1 cellular context compared by ENCODE assay signal in the genomic region with DNA sequence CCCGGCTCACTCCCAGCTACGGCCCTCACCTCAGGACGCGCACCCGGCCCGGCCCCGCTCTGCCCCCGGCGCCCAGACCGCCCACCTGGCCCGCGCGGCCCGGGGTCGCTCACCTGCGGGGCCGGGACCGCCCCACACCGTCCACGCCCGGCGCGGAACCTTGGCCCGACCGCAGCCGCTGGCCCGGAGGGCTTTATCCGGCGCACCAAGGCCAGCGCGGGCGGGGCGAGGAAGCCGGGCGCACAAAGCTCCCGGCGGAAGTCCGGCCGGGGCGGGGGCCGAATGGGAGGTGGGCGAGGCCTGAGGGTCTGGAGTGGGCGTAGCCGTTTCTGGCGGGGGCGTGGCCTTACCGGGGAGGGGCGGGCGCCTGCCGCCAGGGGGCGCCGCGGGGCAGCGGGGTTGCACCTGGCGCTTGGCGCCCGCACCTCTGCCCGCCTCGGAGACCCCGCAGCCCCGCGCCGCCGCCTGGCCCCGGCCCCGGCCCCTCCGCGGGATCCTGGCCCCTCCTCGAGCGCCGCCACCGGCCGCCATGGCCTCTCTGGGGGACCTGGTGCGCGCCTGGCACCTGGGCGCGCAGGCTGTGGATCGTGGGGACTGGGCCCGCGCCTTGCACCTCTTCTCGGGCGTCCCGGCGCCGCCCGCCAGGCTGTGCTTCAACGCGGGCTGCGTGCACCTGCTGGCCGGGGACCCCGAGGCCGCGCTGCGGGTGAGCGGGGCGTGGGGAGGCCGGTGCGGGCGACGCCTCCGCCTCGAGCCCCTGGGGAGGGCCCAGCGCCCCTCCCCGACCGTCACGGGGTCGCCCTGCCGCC.
TF ChIP-seq lines count a peak whose summit lies in the region.

A gene with protein sequence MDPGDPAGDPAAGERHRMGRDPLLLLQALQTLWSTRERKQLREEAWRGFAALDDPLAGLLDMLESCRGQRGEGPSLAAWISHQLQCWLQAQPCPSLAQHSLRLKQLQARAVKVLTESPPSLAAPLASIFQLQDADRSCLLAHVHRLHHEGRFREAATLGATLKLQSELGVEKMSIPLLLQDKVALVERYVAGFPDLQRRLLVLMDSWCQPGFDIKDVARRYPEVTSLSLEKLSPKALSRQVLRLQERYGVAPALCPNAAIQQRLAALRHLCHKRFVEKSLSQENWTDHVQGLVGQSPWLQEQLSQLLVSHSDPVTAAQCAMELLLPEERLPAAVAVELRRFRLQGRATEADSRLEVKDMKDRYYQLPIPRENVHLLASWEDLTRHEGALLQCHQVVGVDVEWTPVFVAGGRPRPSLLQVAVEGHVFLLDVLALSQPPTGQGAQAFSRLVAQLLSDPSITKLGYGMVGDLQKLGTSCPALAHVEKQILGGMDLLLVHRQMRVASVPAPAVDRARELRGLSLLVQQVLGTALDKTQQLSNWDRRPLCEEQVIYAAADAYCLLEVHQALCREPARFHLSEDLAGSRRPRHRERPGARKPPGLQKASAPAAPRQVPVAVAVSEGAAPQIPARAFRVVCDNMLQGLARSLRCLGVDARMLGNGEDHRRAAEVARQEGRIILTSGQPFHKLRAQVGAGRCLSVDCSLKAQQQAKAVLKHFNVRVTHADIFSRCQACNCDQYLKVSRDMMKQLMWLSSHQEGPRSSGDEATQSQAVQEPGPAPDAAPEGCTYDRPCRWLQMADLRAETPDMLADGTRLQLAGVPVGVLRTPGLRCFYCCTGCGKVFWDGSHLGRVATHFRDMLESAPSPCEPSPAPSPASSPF (minus strand): TSS at position 162 of the 809 bp plus-strand sequence. CDS start 27,805 bp downstream, outside the sequence.
A gene with protein sequence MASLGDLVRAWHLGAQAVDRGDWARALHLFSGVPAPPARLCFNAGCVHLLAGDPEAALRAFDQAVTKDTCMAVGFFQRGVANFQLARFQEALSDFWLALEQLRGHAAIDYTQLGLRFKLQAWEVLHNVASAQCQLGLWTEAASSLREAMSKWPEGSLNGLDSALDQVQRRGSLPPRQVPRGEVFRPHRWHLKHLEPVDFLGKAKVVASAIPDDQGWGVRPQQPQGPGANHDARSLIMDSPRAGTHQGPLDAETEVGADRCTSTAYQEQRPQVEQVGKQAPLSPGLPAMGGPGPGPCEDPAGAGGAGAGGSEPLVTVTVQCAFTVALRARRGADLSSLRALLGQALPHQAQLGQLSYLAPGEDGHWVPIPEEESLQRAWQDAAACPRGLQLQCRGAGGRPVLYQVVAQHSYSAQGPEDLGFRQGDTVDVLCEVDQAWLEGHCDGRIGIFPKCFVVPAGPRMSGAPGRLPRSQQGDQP (plus strand): TSS at position 393 of the 809 bp plus-strand sequence. CDS start 137 bp downstream, at position 530.

TF ChIP-seq in IMR-90, 13 proteins besides CTCF, POLR2A, EP300 and RAD21:
- TF ChIP-seq FOS (IDR thresholded peaks at IDR 0.05; ENCODE audit: low read depth, low read length) = 0 out of 2 replicates have a peak, but pooled peaks have one; percentile 3
- TF ChIP-seq MAZ (IDR thresholded peaks at IDR 0.05; ENCODE audit: borderline replicate concordance, low read depth, low read length) = peak; percentile 99
- TF ChIP-seq MXI1 (IDR thresholded peaks at IDR 0.05; ENCODE audit: borderline replicate concordance, low read depth, low read length) = no peak
- peak; percentile 54 for TF ChIP-seq SMC3 (IDR thresholded peaks at IDR 0.05; ENCODE audit: low read depth, low read length)
- no peak for TF ChIP-seq NFE2L2 (IDR thresholded peaks at IDR 0.05; ENCODE audit: low read depth, low read length)
- TF ChIP-seq RCOR1 (IDR thresholded peaks at IDR 0.05; ENCODE audit: insufficient replicate concordance, low read length) = no peak
